ENCODE assay signal across 14 cellular contexts in the genomic region with DNA sequence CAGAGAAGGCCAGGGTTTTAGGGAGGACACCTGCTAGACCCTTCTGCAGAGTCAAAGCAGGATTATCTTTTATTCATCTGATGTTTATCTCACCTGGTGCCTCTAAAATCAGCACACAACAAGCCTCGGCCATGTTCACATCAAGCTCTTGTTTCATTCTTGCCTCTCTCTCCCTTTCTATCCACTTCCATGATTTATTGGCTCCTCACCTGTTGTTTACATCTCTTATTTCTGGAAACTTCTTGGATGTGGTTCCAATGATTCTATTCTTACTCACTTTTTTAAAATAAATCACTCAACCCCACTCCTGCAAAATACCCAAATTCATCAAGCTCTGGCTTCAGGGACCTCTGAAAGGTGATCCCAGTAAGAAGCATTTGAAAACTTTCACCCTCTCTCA.
"Had no signal": no experiment of that assay in that cellular context is flagged by ENCODE, and none has a peak within 500 bp of the region (broad histone marks: within the 10 kb centered on the region; RNA-seq: fewer than 3 reads in every experiment).

No MANE protein-coding gene starts in this region.

- ATAC-seq: natural killer cell; stimulated activated naive CD8-positive, alpha-beta T cell treated with anti-CD3 and anti-CD28 coated beads, Interleukin-15, Interleukin-2, amounts not matched to agents 100 U/mL and 50 U/mL, for 24 hours had no signal

- H3K79me2 ChIP-seq: parathyroid adenoma had no signal

- H3K9ac ChIP-seq: parathyroid adenoma had no signal

- H3K36me3 ChIP-seq: esophagus squamous epithelium, sigmoid colon, suprapubic skin, thyroid gland had no signal

- H3K4me2 ChIP-seq: smooth muscle cell had no signal

- H3K27me3 ChIP-seq: esophagus squamous epithelium, sigmoid colon, suprapubic skin, thyroid gland had no signal

- H2AFZ ChIP-seq: parathyroid adenoma had no signal

- H3K4me1 ChIP-seq: parathyroid adenoma, suprapubic skin, thyroid gland had no signal

- H3K4me3 ChIP-seq: esophagus squamous epithelium, sigmoid colon, smooth muscle cell, suprapubic skin, thyroid gland had no signal

- H3K27ac ChIP-seq: parathyroid adenoma, suprapubic skin, thyroid gland had no signal

- DNase-seq: cerebellar nuclear complex; dermis blood vessel endothelial cell; esophagus squamous epithelium; foreskin fibroblast; mesendoderm; natural killer cell; occipital lobe; sigmoid colon; stimulated activated CD4-positive, alpha-beta T cell treated with anti-CD3 and anti-CD28 coated beads, Interleukin-2, amount 100 ng/mL, for 48 hours; stimulated activated naive CD8-positive, alpha-beta T cell treated with anti-CD3 and anti-CD28 coated beads, Interleukin-15, Interleukin-2, amounts not matched to agents 100 U/mL and 50 U/mL, for 24 hours; thyroid gland had no signal

- H3K9me3 ChIP-seq: esophagus squamous epithelium, sigmoid colon, suprapubic skin, thyroid gland had no signal
